ENCODE assay signal across 18 cellular contexts in the genomic region with DNA sequence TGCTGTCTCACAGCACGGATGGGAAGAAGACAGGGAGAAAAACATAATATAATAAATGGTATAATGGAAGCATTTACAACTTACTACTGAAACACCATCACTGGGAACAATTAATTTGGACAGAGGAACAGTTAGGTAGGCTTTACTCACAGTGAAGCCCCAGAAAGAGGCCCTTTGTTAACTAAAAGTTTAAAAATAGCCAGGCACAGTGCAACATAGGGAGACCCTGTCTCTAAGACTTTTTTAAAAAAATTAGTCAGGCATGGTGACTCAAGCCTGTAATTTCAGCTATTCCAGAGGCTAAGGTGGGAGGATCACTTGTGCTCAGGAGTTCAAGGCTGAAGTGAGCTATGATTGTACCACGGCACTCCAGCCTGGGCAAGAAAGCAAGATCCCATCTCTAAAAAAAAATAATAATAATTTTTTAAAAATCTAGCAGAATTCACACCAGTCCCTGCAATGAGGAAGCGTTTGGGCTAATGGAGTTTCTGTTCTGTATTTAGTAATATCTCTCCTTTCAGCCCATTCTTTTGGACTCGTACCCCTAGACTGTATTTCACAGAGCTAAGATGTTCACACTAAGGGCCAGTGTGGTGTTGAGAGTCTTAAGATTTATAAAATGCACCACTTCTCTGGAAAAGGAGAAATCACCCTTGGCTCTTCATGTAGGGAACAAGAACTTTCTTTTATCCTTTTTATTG.
"Had no signal": no experiment of that assay in that cellular context is flagged by ENCODE, and none has a peak within 500 bp of the region (broad histone marks: within the 10 kb centered on the region; RNA-seq: fewer than 3 reads in every experiment).

No MANE protein-coding gene starts in this region.

- H3K36me3 ChIP-seq: colonic mucosa, lower lobe of right lung, thyroid gland had no signal

- H3K4me1 ChIP-seq: colonic mucosa, lower lobe of right lung, thyroid gland had no signal

- ATAC-seq: activated CD8-positive, alpha-beta T cell treated with anti-CD3 and anti-CD28 coated beads, Interleukin-2, amount 10 ng/mL, durations not matched to agents 7 days and 5 days; activated naive CD8-positive, alpha-beta T cell treated with anti-CD3 and anti-CD28 coated beads, Interleukin-2, amount 50 U/mL, for 24 hours; activated T-cell treated with anti-CD3 and anti-CD28 coated beads, Interleukin-2, amount 50 U/mL, for 4 hours; lower lobe of right lung had no signal

- H3K27me3 ChIP-seq: colonic mucosa, thyroid gland had no signal

- H3K4me3 ChIP-seq: colonic mucosa, lower lobe of right lung, thyroid gland had no signal

- H3K27ac ChIP-seq: colonic mucosa, epithelial cell of prostate, lower lobe of right lung, thyroid gland had no signal

- DNase-seq: activated CD4-positive, alpha-beta T cell treated with anti-CD3 and anti-CD28 coated beads for 48 hours; activated CD4-positive, CD25-positive, alpha-beta regulatory T cell; activated CD8-positive, alpha-beta T cell treated with anti-CD3 and anti-CD28 coated beads, Interleukin-2, amount 10 ng/mL, durations not matched to agents 7 days and 5 days; activated effector memory CD4-positive, alpha-beta T cell treated with Interleukin-2 at 50 U/mL for 16 hours; activated naive CD4-positive, alpha-beta T cell treated with anti-CD3 and anti-CD28 coated beads, Interleukin-2, amount 10 ng/mL, durations not matched to agents 7 days and 5 days; activated naive CD8-positive, alpha-beta T cell treated with anti-CD3 and anti-CD28 coated beads, Interleukin-2, amount 50 U/mL, for 24 hours; activated T-cell treated with anti-CD3 and anti-CD28 coated beads, Interleukin-2, amount 50 U/mL, for 4 hours; aorta; colonic mucosa; endodermal cell; lower lobe of right lung; occipital lobe; retina; stimulated activated CD4-positive, alpha-beta T cell treated with anti-CD3 and anti-CD28 coated beads, Interleukin-2, amount 100 ng/mL, for 24 hours; stimulated activated naive CD4-positive, alpha-beta T cell treated with Interleukin-2 at 50 U/mL for 16 hours; T-helper 9 cell; thyroid gland had no signal

- H3K9me3 ChIP-seq: colonic mucosa, lower lobe of right lung, thyroid gland had no signal
